Comparison of ENCODE assay signal across 35 cellular contexts in the genomic region with DNA sequence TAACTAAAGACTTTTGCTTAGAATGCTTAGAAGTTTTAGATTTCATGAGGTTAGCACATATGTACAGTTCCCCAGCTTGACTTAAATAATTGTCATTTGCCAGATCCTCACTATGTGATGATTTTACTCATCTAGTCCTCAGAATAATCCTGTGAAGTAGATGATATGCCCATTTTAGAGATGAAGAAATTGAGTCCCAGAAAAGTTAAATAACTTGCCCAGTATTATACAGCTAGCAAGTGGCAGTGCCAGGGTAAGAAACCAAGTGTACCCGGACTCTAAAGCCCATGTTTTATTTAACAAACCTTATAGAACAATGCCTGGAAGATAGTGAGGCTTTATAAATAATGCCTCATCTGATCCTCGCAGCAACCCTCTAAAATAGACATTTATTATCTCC.
"Had no signal": no experiment of that assay in that cellular context is flagged by ENCODE, and none has a peak within 500 bp of the region (broad histone marks: within the 10 kb centered on the region; RNA-seq: fewer than 3 reads in every experiment).

No MANE protein-coding gene starts in this region.

- H3K36me3 ChIP-seq: MG63 had no signal

- DNase-seq: Karpas-422, Kasumi-1, MG63, MM.1S, MV-4-11, NCI-H1048, NCI-H1092, NCI-H1092 treated with DMSO at 0.1 percent for 48 hours, NCI-H1105, NCI-H1105 treated with DMSO at 0.1 percent for 48 hours, NCI-H1417, NCI-H1417 treated with DMSO at 0.1 percent for 48 hours, NCI-H1436, NCI-H1436 treated with DMSO at 0.1 percent for 48 hours, NCI-H146, NCI-H1694, NCI-H1694 treated with DMSO at 0.1 percent for 48 hours, NCI-H187, NCI-H187 treated with DMSO at 0.1 percent for 48 hours, NCI-H1930, NCI-H2029, NCI-H2029 treated with DMSO at 0.1 percent for 48 hours, NCI-H2081, NCI-H2081 treated with DMSO at 0.1 percent for 48 hours, NCI-H2107, NCI-H2171, NCI-H2171 treated with DMSO at 0.1 percent for 48 hours, NCI-H2227 treated with DMSO at 0.1 percent for 48 hours, NCI-H226, NCI-H345, NCI-H446, NCI-H446 treated with DMSO at 0.1 percent for 48 hours, NCI-H510A, NCI-H510A treated with DMSO at 0.1 percent for 48 hours, NCI-H524 had no signal

- H3K27me3 ChIP-seq: MG63 had no signal

- H3K4me3 ChIP-seq: MG63 had no signal

- H3K9me3 ChIP-seq: MG63 had no signal
